ENCODE assay signal across 7 cellular contexts in genomic region chr7:120363414-120363813, GRCh38.
"Had no signal": no experiment of that assay in that cellular context is flagged by ENCODE, and none has a peak within 500 bp of the region (broad histone marks: within the 10 kb centered on the region; RNA-seq: fewer than 3 reads in every experiment).

No MANE protein-coding gene starts in this region.

- DNase-seq: H9, HCEC 1CT, KBM-7 had no signal

- H3K27ac ChIP-seq: HL-60, KMS-11 had no signal

- ATAC-seq: GM23338, HepG2 had no signal

- H3K4me3 ChIP-seq: GM23338 had no signal
